ENCODE assay signal across 8 cellular contexts in the genomic region with DNA sequence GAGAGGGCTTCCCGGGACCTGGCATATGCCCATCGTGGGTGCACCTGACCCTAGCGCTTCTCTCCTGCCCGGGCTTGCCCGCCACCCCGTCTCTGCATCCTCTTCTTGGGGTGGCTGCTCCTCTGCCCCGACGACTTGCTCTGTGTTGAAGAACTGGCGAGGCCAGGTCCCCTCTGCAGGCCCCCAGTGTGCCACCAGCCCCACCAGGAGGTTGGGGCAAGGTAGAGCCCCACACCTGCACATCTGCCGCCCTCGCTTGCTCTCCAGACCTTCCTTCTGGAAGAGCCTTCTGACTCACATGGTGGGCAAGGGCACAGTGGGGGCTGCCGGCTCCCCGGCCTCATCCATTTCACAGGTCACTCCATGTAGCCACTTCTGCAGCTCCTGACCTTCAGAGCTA.
"Had no signal": no experiment of that assay in that cellular context is flagged by ENCODE, and none has a peak within 500 bp of the region (broad histone marks: within the 10 kb centered on the region; RNA-seq: fewer than 3 reads in every experiment).

No MANE protein-coding gene starts in this region.

- H3K4me3 ChIP-seq: GM12878 had no signal

- DNase-seq: GDM1, GF-D8 had no signal

- FAIRE-seq: G401.6, GM12878, GM12891, GM12892, GM18507, GM19239 had no signal

- ATAC-seq: GM12878 had no signal
